Comparison of ENCODE assay signal across 10 cellular contexts in genomic region chr13:102771298-102772041, GRCh38.
DNase-seq lines count a peak whose midpoint lies in the region; ATAC-seq lines count a peak whose summit lies in the region.
"Had no signal": no experiment of that assay in that cellular context is flagged by ENCODE, and none has a peak within 500 bp of the region (broad histone marks: within the 10 kb centered on the region; RNA-seq: fewer than 3 reads in every experiment).

No MANE protein-coding gene starts in this region.

- no peak overlapping the region for H3K9ac ChIP-seq in SK-N-MC (ENCODE audit: insufficient read length)

- H3K4me3 ChIP-seq in SK-N-MC: peak overlapping the region; percentile 84; the same call in 1 of the 2 replicates

- H3K27ac ChIP-seq in SK-N-MC: no peak overlapping the region

- ATAC-seq in GM21447 (IDR thresholded peaks at IDR 0.05; ENCODE audit: unreplicated experiment): peak; percentile 19
- no peak for ATAC-seq in HG02870 (IDR thresholded peaks at IDR 0.05; ENCODE audit: unreplicated experiment)
- ATAC-seq in GM19395 (IDR thresholded peaks at IDR 0.05; ENCODE audit: unreplicated experiment): no peak
- ATAC-seq: Right ventricle myocardium inferior had no signal

- H3K9me3 ChIP-seq in SK-N-MC (ENCODE audit: low read depth, low read length): no peaks in the 10 kb centered on the region

- peak; percentile 15 for DNase-seq in CD1c-positive myeloid dendritic cell (ENCODE audit: extremely low spot score)
- no peak for DNase-seq in SK-N-MC (ENCODE audit: low read depth, low spot score)
- peak; percentile 19 for DNase-seq in left kidney (ENCODE audit: low read depth, low spot score)
- DNase-seq in amygdala (lab: John Stamatoyannopoulos, UW): no peak
- no peak for DNase-seq in AG08396 (ENCODE audit: low spot score)
- DNase-seq: activated CD4-positive, alpha-beta T cell treated with anti-CD3 and anti-CD28 coated beads, Interleukin-2, amount 50 U/mL, for 4 hours had no signal

- peaks cover 13% of the 10 kb centered on the region for H3K36me3 ChIP-seq in SK-N-MC (ENCODE audit: insufficient read depth, low read length)

Comparison
In these comparisons a context has a peak if more than half of its experiments do, and no peak if none do; other contexts are left out.
1. DNase-seq: peak in CD1c-positive myeloid dendritic cell (single experiment) and left kidney (single experiment); none in SK-N-MC (single experiment), amygdala (0 of 56) and AG08396 (single experiment).